ENCODE assay signal across 8 cellular contexts in the genomic region with DNA sequence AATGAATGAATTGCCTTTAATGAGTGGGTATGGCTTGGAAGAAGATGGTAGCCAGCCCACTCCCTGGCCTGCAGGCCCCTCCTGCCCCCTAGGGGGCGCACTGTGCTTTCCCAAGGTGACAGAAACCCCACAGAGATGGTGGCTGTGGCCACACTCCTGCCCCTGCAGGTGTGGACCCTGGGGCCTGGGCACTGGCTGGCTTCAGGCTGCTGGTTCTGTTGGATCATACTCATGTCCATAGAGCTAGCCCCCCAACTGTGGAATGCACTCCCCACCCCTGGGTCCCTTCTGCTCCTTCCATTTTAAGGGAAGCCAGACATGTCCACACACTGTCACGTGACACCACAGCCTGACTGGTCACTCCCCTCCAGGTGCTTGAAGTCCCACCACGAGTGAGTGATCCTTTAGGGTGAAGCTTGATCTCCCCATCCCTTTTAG. TPM values are rescaled to one million over a fixed set of nuclear protein-coding genes. Genes with fewer than 3 reads are reported as not detected.
DNase-seq lines count a peak whose midpoint lies in the region; ATAC-seq and TF ChIP-seq lines count a peak whose summit lies in the region.

No MANE protein-coding gene starts in this region.

- H3K27ac Mint-ChIP-seq in activated naive CD4-positive, alpha-beta T cell treated with anti-CD3 and anti-CD28 coated beads, Interleukin-2, amount 10 ng/mL, durations not matched to agents 7 days and 5 days: no peak overlapping the region

- H3K27ac ChIP-seq in GM23248: peak overlapping the region; percentile 99
- H3K27ac ChIP-seq in PC-3 (ENCODE audit: low read length): no peak overlapping the region

- in situ Hi-C loops in GM23248 (cut with MboI): no loop called here

- CTCF ChIA-PET in PC-3 (lab: Charles Lee): interaction anchor here (1.2 to 1.5 kb wide), 2 partner anchors 26 kb away, joined by 3 to 4 read pairs; no protein-coding TSS in a partner anchor
- CTCF ChIA-PET in activated naive CD4-positive, alpha-beta T cell treated with anti-CD3 and anti-CD28 coated beads, Interleukin-2, amount 10 ng/mL, durations not matched to agents 7 days and 5 days (lab: Charles Lee): interaction anchor here (0.8 to 3.2 kb wide), 10 partner anchors 12 to 89 kb away, joined by 3 to 24 read pairs (median 3); no protein-coding TSS in a partner anchor

- DNase-seq in DMS53 (lab: John Stamatoyannopoulos, UW) (peak; percentile 66), GM23248 (peak; percentile 58), PC-3 (peak; percentile 97), hepatic stellate cell (ENCODE audit: low spot score) (peak; percentile 44), NCI-H2107 treated with DMSO at 0.1 percent for 48 hours (lab: John Stamatoyannopoulos, UW; ENCODE audit: unreplicated experiment) (no peak), dedifferentiated amniotic fluid mesenchymal stem cell (ENCODE audit: extremely low spot score) (no peak)
- DNase-seq in activated naive CD4-positive, alpha-beta T cell treated with anti-CD3 and anti-CD28 coated beads, Interleukin-2, amount 10 ng/mL, durations not matched to agents 7 days and 5 days: peak; percentile 70
- peak; percentile 43 to 64 for DNase-seq in stimulated activated CD4-positive, alpha-beta T cell treated with anti-CD3 and anti-CD28 coated beads, Interleukin-4, amount 100 ng/mL, for 48 hours (ENCODE audit: low read depth in 2 of 2)

- H2AFZ ChIP-seq in GM23248 (no peak overlapping the region), PC-3 (ENCODE audit: low read length) (no peak overlapping the region)

- 35 to 48% methylated on average over 2 to 3 of the region's 3 CpGs for WGBS in GM23248 (ENCODE audit: low coverage in 1 of 2, low lambda C conversion rate in 2 of 2, missing lambda C conversion rate in 2 of 2), 2 experiments

- no peaks in the 10 kb centered on the region for H3K4me1 Mint-ChIP-seq in activated naive CD4-positive, alpha-beta T cell treated with anti-CD3 and anti-CD28 coated beads, Interleukin-2, amount 10 ng/mL, durations not matched to agents 7 days and 5 days

- H3F3A ChIP-seq in GM23248 (ENCODE audit: insufficient read depth): peaks cover 50% of the 10 kb centered on the region
- no peaks in the 10 kb centered on the region for H3F3A ChIP-seq in PC-3 (ENCODE audit: low read length, unreplicated experiment)

- H3K4me2 ChIP-seq in GM23248 (ENCODE audit: unreplicated experiment): no peak overlapping the region
- H3K4me2 ChIP-seq in PC-3 (ENCODE audit: low read length): no peak overlapping the region

- POLR2A ChIA-PET in PC-3 (lab: Charles Lee; ENCODE audit: unreplicated experiment): interaction anchor here (0.6 kb wide), 1 partner anchor 679 kb away, joined by 3 read pairs; no protein-coding TSS in a partner anchor

- H3K4me3 Mint-ChIP-seq in activated naive CD4-positive, alpha-beta T cell treated with anti-CD3 and anti-CD28 coated beads, Interleukin-2, amount 10 ng/mL, durations not matched to agents 7 days and 5 days: no peak overlapping the region

- BruUV-seq in PC-3 (replicated peaks; lab: Mats Ljungman, UMichigan): no TSS peak

- H3K9me3 ChIP-seq in GM23248 (ENCODE audit: low read depth) (no peaks in the 10 kb centered on the region), PC-3 (ENCODE audit: low read length) (no peaks in the 10 kb centered on the region)

- no peaks in the 10 kb centered on the region for H3K9me3 Mint-ChIP-seq in activated naive CD4-positive, alpha-beta T cell treated with anti-CD3 and anti-CD28 coated beads, Interleukin-2, amount 10 ng/mL, durations not matched to agents 7 days and 5 days

- H3K9me2 ChIP-seq in GM23248 (ENCODE audit: insufficient read depth) (no peaks in the 10 kb centered on the region), PC-3 (replicated peaks; ENCODE audit: low read length) (no peaks in the 10 kb centered on the region)

- H3K4me3 ChIP-seq in GM23248 (no peak overlapping the region), PC-3 (ENCODE audit: low read length) (no peak overlapping the region)

- ATAC-seq in PC-3: peak; percentile 57

- H3K27me3 Mint-ChIP-seq in activated naive CD4-positive, alpha-beta T cell treated with anti-CD3 and anti-CD28 coated beads, Interleukin-2, amount 10 ng/mL, durations not matched to agents 7 days and 5 days: peaks cover 48% of the 10 kb centered on the region

- H3K4me1 ChIP-seq in GM23248 (ENCODE audit: insufficient read depth) (peaks cover 83% of the 10 kb centered on the region), PC-3 (ENCODE audit: insufficient read depth, low read length) (peaks cover 23% of the 10 kb centered on the region)

- H3K36me3 ChIP-seq in GM23248 (ENCODE audit: low read depth): no peaks in the 10 kb centered on the region
- H3K36me3 ChIP-seq in PC-3 (ENCODE audit: low read depth, low read length): no peaks in the 10 kb centered on the region

- H3K27me3 ChIP-seq in GM23248 (replicated peaks; ENCODE audit: insufficient read depth) (no peaks in the 10 kb centered on the region), PC-3 (ENCODE audit: low read length) (no peaks in the 10 kb centered on the region)

- intact Hi-C loops in PC-3 (cut with micrococcal nuclease): loop anchor here (1.0 kb wide), 1 partner anchor 67 kb away; no protein-coding TSS in a partner anchor

- H4K20me1 ChIP-seq in GM23248 (ENCODE audit: insufficient read depth): no peaks in the 10 kb centered on the region
- no peaks in the 10 kb centered on the region for H4K20me1 ChIP-seq in PC-3 (ENCODE audit: low read length)

- peak; percentile 100 for TF ChIP-seq CTCF in PC-3 (conservative IDR thresholded peaks at IDR 0.05; ENCODE audit: low read depth, low read length)

- H3K36me3 Mint-ChIP-seq in activated naive CD4-positive, alpha-beta T cell treated with anti-CD3 and anti-CD28 coated beads, Interleukin-2, amount 10 ng/mL, durations not matched to agents 7 days and 5 days: no peaks in the 10 kb centered on the region

- H3K79me2 ChIP-seq in GM23248 (ENCODE audit: insufficient read depth): peaks cover 56% of the 10 kb centered on the region
- H3K79me2 ChIP-seq in PC-3 (ENCODE audit: low read length): no peaks in the 10 kb centered on the region

- peak overlapping the region; percentile 90 for H3K9ac ChIP-seq in GM23248
- H3K9ac ChIP-seq in PC-3 (ENCODE audit: low read length): no peak overlapping the region

RNA-seq across cellular contexts. Expression of a gene that starts 44.8 kb away (rescaled TPM):
- 30.3 and 34.0 TPM in 2 replicates for total RNA-seq in GM23248 (2014; rRNA removed; shearing (Covaris generic))
- polyA plus RNA-seq in GM23248 (2016; fragmentation: Nextera tagmentation; extraction: Ambion mirVana): 29.3 and 30.4 TPM in 2 replicates
- 32.9 and 40.7 TPM in 2 replicates for total RNA-seq in PC-3 (2014; rRNA removed)

RNA-seq across cellular contexts. Expression of a gene that starts 53.3 kb away (rescaled TPM):
- total RNA-seq in GM23248 (2014; rRNA removed; shearing (Covaris generic)): 18.7 and 24.6 TPM in 2 replicates
- polyA plus RNA-seq in GM23248 (2016; fragmentation: Nextera tagmentation; extraction: Ambion mirVana): 45.5 and 50.8 TPM in 2 replicates
- total RNA-seq in PC-3 (2014; rRNA removed): 381 and 472 TPM in 2 replicates

Comparison
In these comparisons a context has a peak if more than half of its experiments do, and no peak if none do; other contexts are left out.
1. DNase-seq: peak in DMS53 (single experiment), GM23248 (single experiment), PC-3 (single experiment), activated naive CD4-positive, alpha-beta T cell treated with anti-CD3 and anti-CD28 coated beads, Interleukin-2, amount 10 ng/mL, durations not matched to agents 7 days and 5 days (single experiment), hepatic stellate cell (single experiment) and stimulated activated CD4-positive, alpha-beta T cell treated with anti-CD3 and anti-CD28 coated beads, Interleukin-4, amount 100 ng/mL, for 48 hours (2 of 2); none in NCI-H2107 treated with DMSO at 0.1 percent for 48 hours (single experiment) and dedifferentiated amniotic fluid mesenchymal stem cell (single experiment).
2. RNA of a gene that starts 53.3 kb away (total RNA-seq): 381 to 472 TPM in PC-3; 18.7 to 24.6 TPM in GM23248; every median in the first group is over 10 times any median in the second.